Comparison of ENCODE assay signal across 14 cellular contexts in the genomic region with DNA sequence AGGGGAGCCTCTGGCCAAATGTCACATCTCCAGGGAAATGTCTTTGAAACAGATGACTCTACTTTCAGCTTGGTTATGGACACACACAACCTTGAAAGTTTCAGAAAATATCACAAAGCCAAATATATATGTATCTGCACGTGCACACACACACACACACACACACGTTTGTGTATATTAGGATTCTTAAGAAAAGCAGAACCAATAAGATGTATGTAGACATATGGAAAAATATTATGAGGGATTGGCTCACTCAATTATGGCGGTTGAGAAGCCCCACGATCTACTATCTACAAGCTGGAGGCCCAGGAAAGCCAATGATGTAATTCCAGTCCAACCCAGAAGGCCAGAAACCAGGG.
DNase-seq lines count a peak whose midpoint lies in the region; ATAC-seq and TF ChIP-seq lines count a peak whose summit lies in the region.
"Had no signal": no experiment of that assay in that cellular context is flagged by ENCODE, and none has a peak within 500 bp of the region (broad histone marks: within the 10 kb centered on the region; RNA-seq: fewer than 3 reads in every experiment).

No MANE protein-coding gene starts in this region.

- ATAC-seq in activated naive CD4-positive, alpha-beta T cell treated with anti-CD3 and anti-CD28 coated beads, Interleukin-2, amount 50 U/mL, for 72 hours = no peak
- peak; percentile 1 for ATAC-seq in GM21786 (IDR thresholded peaks at IDR 0.05; ENCODE audit: unreplicated experiment)
- ATAC-seq in stimulated activated naive B cell treated with anti-CD40 and anti-IgM and Interleukin-4, amounts not matched to agents 10 μg/mL and 1 μg/mL and 100 μg/mL, for 72 hours (replicated peaks) = peak; percentile 23 to 31
- ATAC-seq: esophagus mucosa, WTC11 had no signal

- no peaks in the 10 kb centered on the region for H3K27me3 Mint-ChIP-seq in stimulated activated naive B cell treated with anti-CD40 and anti-IgM and Interleukin-4, amounts not matched to agents 10 μg/mL and 1 μg/mL and 100 μg/mL, for 72 hours

- H4K20me1 ChIP-seq in MM.1S (ENCODE audit: insufficient read depth, low read length) = no peaks in the 10 kb centered on the region

- H3K27ac ChIP-seq in MM.1S (ENCODE audit: low read length) = peak overlapping the region; percentile 75
- H3K27ac ChIP-seq: colonic mucosa had no signal

- no peaks in the 10 kb centered on the region for H3K9me2 ChIP-seq in MM.1S (replicated peaks; ENCODE audit: insufficient read depth, low read length)

- peaks cover 0 to 10% of the 10 kb centered on the region in 2 donors for H3K9me3 Mint-ChIP-seq in activated naive CD4-positive, alpha-beta T cell treated with anti-CD3 and anti-CD28 coated beads, Interleukin-2, amount 50 U/mL, for 72 hours
- H3K9me3 Mint-ChIP-seq in stimulated activated naive B cell treated with anti-CD40 and anti-IgM and Interleukin-4, amounts not matched to agents 10 μg/mL and 1 μg/mL and 100 μg/mL, for 72 hours = peaks cover 3 to 6% of the 10 kb centered on the region in 2 donors
- H3K9me3 Mint-ChIP-seq: WTC11 had no signal

- peak overlapping the region; percentile 37; the same call in 1 of the 2 replicates for H3K9ac ChIP-seq in MM.1S (ENCODE audit: low read length)

- peak overlapping the region; percentile 51 for H2AFZ ChIP-seq in MM.1S (ENCODE audit: low read length)

- H3K27me3 ChIP-seq in MM.1S (replicated peaks; ENCODE audit: insufficient read depth, low read length) = no peaks in the 10 kb centered on the region
- H3K27me3 ChIP-seq: ascending aorta, colonic mucosa had no signal

- peaks cover 0 to 19% of the 10 kb centered on the region in 2 donors for H3K36me3 Mint-ChIP-seq in activated naive CD4-positive, alpha-beta T cell treated with anti-CD3 and anti-CD28 coated beads, Interleukin-2, amount 50 U/mL, for 72 hours
- peaks cover 0 to 11% of the 10 kb centered on the region in 2 donors for H3K36me3 Mint-ChIP-seq in stimulated activated naive B cell treated with anti-CD40 and anti-IgM and Interleukin-4, amounts not matched to agents 10 μg/mL and 1 μg/mL and 100 μg/mL, for 72 hours
- H3K36me3 Mint-ChIP-seq: WTC11 had no signal

- H3K4me2 ChIP-seq in MM.1S (ENCODE audit: low read depth, low read length) = peak overlapping the region; percentile 63

- H3K27ac Mint-ChIP-seq in activated naive CD4-positive, alpha-beta T cell treated with anti-CD3 and anti-CD28 coated beads, Interleukin-2, amount 50 U/mL, for 72 hours = peak overlapping the region; percentile 67 to 79
- peak overlapping the region; percentile 94 for H3K27ac Mint-ChIP-seq in stimulated activated naive B cell treated with anti-CD40 and anti-IgM and Interleukin-4, amounts not matched to agents 10 μg/mL and 1 μg/mL and 100 μg/mL, for 72 hours
- H3K27ac Mint-ChIP-seq: progenitor cell of endocrine pancreas, WTC11 had no signal

- H3F3A ChIP-seq in MM.1S (ENCODE audit: insufficient read depth, low read length) = peaks cover 14% of the 10 kb centered on the region

- H3K4me1 Mint-ChIP-seq in stimulated activated naive B cell treated with anti-CD40 and anti-IgM and Interleukin-4, amounts not matched to agents 10 μg/mL and 1 μg/mL and 100 μg/mL, for 72 hours = peaks cover 69 to 97% of the 10 kb centered on the region in 2 donors
- H3K4me1 Mint-ChIP-seq: WTC11 had no signal

- no peaks in the 10 kb centered on the region for H3K79me2 ChIP-seq in MM.1S (ENCODE audit: low read length)

- no peak for DNase-seq in activated naive CD4-positive, alpha-beta T cell treated with anti-CD3 and anti-CD28 coated beads, Interleukin-2, amount 50 U/mL, for 72 hours (ENCODE audit: low spot score in 2 of 2)
- DNase-seq in activated naive CD4-positive, alpha-beta T cell treated with anti-CD3 and anti-CD28 coated beads, Interleukin-2, amount 50 U/mL, for 16 hours = no peak
- DNase-seq in MM.1S = no peak
- no peak for DNase-seq in stimulated activated naive B cell treated with anti-CD40 and anti-IgM and Interleukin-4, amounts not matched to agents 10 μg/mL and 1 μg/mL and 100 μg/mL, for 72 hours
- DNase-seq in H4 (ENCODE audit: low spot score) = no peak
- DNase-seq in cerebellar nuclear complex (lab: John Stamatoyannopoulos, UW) = no peak
- DNase-seq in DMS79 treated with DMSO at 0.1 percent for 48 hours (lab: John Stamatoyannopoulos, UW) = no peak
- DNase-seq: colonic mucosa, GOT3 had no signal

- no peaks in the 10 kb centered on the region for H3K9me3 ChIP-seq in MM.1S (replicated peaks; ENCODE audit: insufficient read depth, low read length)
- H3K9me3 ChIP-seq: ascending aorta, colonic mucosa had no signal

- H3K4me1 ChIP-seq in MM.1S (ENCODE audit: low read length) = peaks cover 38% of the 10 kb centered on the region
- H3K4me1 ChIP-seq: colonic mucosa had no signal

- H3K4me3 ChIP-seq in MM.1S (ENCODE audit: low read length) = peak overlapping the region; percentile 11
- H3K4me3 ChIP-seq: ascending aorta, colonic mucosa had no signal

- H3K4me3 Mint-ChIP-seq in stimulated activated naive B cell treated with anti-CD40 and anti-IgM and Interleukin-4, amounts not matched to agents 10 μg/mL and 1 μg/mL and 100 μg/mL, for 72 hours = peak overlapping the region; percentile 64 to 67
- H3K4me3 Mint-ChIP-seq: WTC11 had no signal

- H3K36me3 ChIP-seq in MM.1S (replicated peaks; ENCODE audit: insufficient read depth, low read length) = no peaks in the 10 kb centered on the region
- H3K36me3 ChIP-seq: ascending aorta, colonic mucosa had no signal

- no peak for TF ChIP-seq CTCF in MM.1S (IDR thresholded peaks at IDR 0.05; ENCODE audit: low read length)

Comparison
In these comparisons a context has a peak if more than half of its experiments do, and no peak if none do; other contexts are left out.
1. ATAC-seq: peak in GM21786 (single experiment) and stimulated activated naive B cell treated with anti-CD40 and anti-IgM and Interleukin-4, amounts not matched to agents 10 μg/mL and 1 μg/mL and 100 μg/mL, for 72 hours (2 of 2); none in activated naive CD4-positive, alpha-beta T cell treated with anti-CD3 and anti-CD28 coated beads, Interleukin-2, amount 50 U/mL, for 72 hours (0 of 2).